2 cellular contexts compared by ENCODE assay signal in the genomic region with DNA sequence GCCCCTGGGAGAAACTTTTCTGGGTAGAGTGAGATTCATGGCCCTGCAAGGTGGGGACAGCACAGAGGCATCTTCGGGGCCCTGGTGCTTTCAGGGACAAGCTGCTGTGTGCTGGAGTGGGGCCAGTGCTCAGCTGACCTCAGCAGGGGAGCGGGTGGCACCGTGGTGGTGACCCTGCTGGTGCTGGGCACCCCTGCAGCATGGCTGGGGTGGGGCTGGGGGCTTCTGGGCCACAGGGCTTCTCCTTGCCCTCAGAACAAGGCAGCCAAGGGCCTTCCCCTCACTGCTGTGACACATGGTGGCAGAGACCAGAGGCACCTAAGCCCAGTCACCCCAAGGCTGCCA.
TF ChIP-seq lines count a peak whose summit lies in the region.

No MANE protein-coding gene starts in this region.

TF ChIP-seq in HCT116, 20 proteins besides CTCF, POLR2A, EP300 and RAD21:
- TF ChIP-seq YY1 (IDR thresholded peaks at IDR 0.05; ENCODE audit: extremely low read depth, insufficient replicate concordance, low read depth, low read length) (no peak), TCF7L2 (IDR thresholded peaks at IDR 0.05; ENCODE audit: borderline replicate concordance, extremely low read depth, insufficient read depth, insufficient read length) (no peak), SIN3A (IDR thresholded peaks at IDR 0.05; ENCODE audit: low read depth) (no peak), ELF1 (IDR thresholded peaks at IDR 0.05; ENCODE audit: borderline replicate concordance, low read depth) (no peak), FOSL1 (IDR thresholded peaks at IDR 0.05; ENCODE audit: low read depth) (no peak), ZNF274 (IDR thresholded peaks at IDR 0.05; ENCODE audit: low read depth, low read length) (no peak), JUND (IDR thresholded peaks at IDR 0.05) (no peak)
- TF ChIP-seq, protein P1, sequence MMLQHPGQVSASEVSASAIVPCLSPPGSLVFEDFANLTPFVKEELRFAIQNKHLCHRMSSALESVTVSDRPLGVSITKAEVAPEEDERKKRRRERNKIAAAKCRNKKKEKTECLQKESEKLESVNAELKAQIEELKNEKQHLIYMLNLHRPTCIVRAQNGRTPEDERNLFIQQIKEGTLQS (IDR thresholded peaks at IDR 0.05): no peak
- TF ChIP-seq, protein P2, sequence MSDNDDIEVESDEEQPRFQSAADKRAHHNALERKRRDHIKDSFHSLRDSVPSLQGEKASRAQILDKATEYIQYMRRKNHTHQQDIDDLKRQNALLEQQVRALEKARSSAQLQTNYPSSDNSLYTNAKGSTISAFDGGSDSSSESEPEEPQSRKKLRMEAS (IDR thresholded peaks at IDR 0.05): no peak

TF ChIP-seq in K562, 482 proteins besides CTCF, POLR2A, EP300 and RAD21:
- TF ChIP-seq RBM14 (IDR thresholded peaks at IDR 0.05; ENCODE audit: borderline replicate concordance, insufficient read depth, low read depth, low read length): 0 out of 2 replicates have a peak, but pooled peaks have one; percentile 49
- TF ChIP-seq, protein P3, sequence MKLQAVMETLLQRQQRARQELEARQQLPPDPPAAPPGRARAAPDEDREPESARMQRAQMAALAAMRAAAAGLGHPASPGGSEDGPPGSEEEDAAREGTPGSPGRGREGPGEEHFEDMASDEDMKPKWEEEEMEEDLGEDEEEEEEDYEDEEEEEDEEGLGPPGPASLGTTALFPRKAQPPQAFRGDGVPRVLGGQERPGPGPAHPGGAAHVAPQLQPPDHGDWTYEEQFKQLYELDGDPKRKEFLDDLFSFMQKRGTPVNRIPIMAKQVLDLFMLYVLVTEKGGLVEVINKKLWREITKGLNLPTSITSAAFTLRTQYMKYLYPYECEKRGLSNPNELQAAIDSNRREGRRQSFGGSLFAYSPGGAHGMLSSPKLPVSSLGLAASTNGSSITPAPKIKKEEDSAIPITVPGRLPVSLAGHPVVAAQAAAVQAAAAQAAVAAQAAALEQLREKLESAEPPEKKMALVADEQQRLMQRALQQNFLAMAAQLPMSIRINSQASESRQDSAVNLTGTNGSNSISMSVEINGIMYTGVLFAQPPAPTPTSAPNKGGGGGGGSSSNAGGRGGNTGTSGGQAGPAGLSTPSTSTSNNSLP (IDR thresholded peaks at IDR 0.05; ENCODE audit: borderline replicate concordance, low read depth, low read length): no peak
- TF ChIP-seq, protein P4, sequence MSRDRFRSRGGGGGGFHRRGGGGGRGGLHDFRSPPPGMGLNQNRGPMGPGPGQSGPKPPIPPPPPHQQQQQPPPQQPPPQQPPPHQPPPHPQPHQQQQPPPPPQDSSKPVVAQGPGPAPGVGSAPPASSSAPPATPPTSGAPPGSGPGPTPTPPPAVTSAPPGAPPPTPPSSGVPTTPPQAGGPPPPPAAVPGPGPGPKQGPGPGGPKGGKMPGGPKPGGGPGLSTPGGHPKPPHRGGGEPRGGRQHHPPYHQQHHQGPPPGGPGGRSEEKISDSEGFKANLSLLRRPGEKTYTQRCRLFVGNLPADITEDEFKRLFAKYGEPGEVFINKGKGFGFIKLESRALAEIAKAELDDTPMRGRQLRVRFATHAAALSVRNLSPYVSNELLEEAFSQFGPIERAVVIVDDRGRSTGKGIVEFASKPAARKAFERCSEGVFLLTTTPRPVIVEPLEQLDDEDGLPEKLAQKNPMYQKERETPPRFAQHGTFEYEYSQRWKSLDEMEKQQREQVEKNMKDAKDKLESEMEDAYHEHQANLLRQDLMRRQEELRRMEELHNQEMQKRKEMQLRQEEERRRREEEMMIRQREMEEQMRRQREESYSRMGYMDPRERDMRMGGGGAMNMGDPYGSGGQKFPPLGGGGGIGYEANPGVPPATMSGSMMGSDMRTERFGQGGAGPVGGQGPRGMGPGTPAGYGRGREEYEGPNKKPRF (IDR thresholded peaks at IDR 0.05; ENCODE audit: low read depth, low read length): no peak
- TF ChIP-seq SRSF3 (IDR thresholded peaks at IDR 0.05; ENCODE audit: insufficient read depth, low read length): 0 out of 2 replicates have a peak, but pooled peaks have one; percentile 10
- TF ChIP-seq TAF15 (IDR thresholded peaks at IDR 0.05; ENCODE audit: low read depth, low read length): 0 out of 2 replicates have a peak, but pooled peaks have one; percentile 42
- peak; percentile 8; the same call in 1 of the 2 replicates for TF ChIP-seq ZNF764 (CRISPR knock-in tag; IDR thresholded peaks at IDR 0.05; ENCODE audit: low read depth)
- TF ChIP-seq CBX1 (IDR thresholded peaks at IDR 0.05; ENCODE audit: low read depth): no peak
- 0 out of 2 replicates have a peak, but pooled peaks have one; percentile 18 for TF ChIP-seq ZBTB7A (IDR thresholded peaks at IDR 0.05; ENCODE audit: borderline replicate concordance, control insufficient read depth, low read depth, low read length)
- TF ChIP-seq TBL1XR1 (IDR thresholded peaks at IDR 0.05; ENCODE audit: low read length in 2 of 2): 0 out of 4 replicates have a peak, but pooled peaks of 1 of the 2 experiments have one; percentile 7
- TF ChIP-seq MCM2 (IDR thresholded peaks at IDR 0.05; ENCODE audit: low read depth): no peak
- TF ChIP-seq POU5F1 (IDR thresholded peaks at IDR 0.05; ENCODE audit: borderline replicate concordance, low read depth, low read length, partially characterized antibody): no peak
- TF ChIP-seq, protein P5, sequence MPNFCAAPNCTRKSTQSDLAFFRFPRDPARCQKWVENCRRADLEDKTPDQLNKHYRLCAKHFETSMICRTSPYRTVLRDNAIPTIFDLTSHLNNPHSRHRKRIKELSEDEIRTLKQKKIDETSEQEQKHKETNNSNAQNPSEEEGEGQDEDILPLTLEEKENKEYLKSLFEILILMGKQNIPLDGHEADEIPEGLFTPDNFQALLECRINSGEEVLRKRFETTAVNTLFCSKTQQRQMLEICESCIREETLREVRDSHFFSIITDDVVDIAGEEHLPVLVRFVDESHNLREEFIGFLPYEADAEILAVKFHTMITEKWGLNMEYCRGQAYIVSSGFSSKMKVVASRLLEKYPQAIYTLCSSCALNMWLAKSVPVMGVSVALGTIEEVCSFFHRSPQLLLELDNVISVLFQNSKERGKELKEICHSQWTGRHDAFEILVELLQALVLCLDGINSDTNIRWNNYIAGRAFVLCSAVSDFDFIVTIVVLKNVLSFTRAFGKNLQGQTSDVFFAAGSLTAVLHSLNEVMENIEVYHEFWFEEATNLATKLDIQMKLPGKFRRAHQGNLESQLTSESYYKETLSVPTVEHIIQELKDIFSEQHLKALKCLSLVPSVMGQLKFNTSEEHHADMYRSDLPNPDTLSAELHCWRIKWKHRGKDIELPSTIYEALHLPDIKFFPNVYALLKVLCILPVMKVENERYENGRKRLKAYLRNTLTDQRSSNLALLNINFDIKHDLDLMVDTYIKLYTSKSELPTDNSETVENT (CRISPR knock-in tag; IDR thresholded peaks at IDR 0.05): 0 out of 2 replicates have a peak, but pooled peaks have one; percentile 56
- TF ChIP-seq ILK (tag; IDR thresholded peaks at IDR 0.05; ENCODE audit: borderline replicate concordance, low read depth): no peak
